Comparison of ENCODE assay signal across 17 cellular contexts in genomic region chr15:98663606-98664005, GRCh38.
"Had no signal": no experiment of that assay in that cellular context is flagged by ENCODE, and none has a peak within 500 bp of the region (broad histone marks: within the 10 kb centered on the region; RNA-seq: fewer than 3 reads in every experiment).

No MANE protein-coding gene starts in this region.

- H3K4me1 ChIP-seq: parathyroid adenoma had no signal

- H3K36me3 ChIP-seq: brain microvascular endothelial cell, tibial artery had no signal

- ATAC-seq: activated CD4-positive, CD25-positive, alpha-beta regulatory T cell treated with anti-CD3 and anti-CD28 coated beads, Interleukin-2, amount 50 U/mL, for 24 hours; activated naive CD8-positive, alpha-beta T cell treated with anti-CD3 and anti-CD28 coated beads, Interleukin-2, amount 50 U/mL, for 24 hours; natural killer cell treated with Interleukin-12 subunit alpha and Interleukin-12 subunit beta and Interleukin-15 and Interleukin-18, amount 100 ng/mL, for 72 hours; stimulated activated naive B cell treated with anti-CD40 and anti-IgM and Interleukin-4, amounts not matched to agents 10 μg/mL and 1 μg/mL and 100 μg/mL, for 72 hours; T-cell had no signal

- H3K4me3 ChIP-seq: coronary artery, tibial artery had no signal

- H3K9me3 Mint-ChIP-seq: activated naive CD4-positive, alpha-beta T cell treated with anti-CD3 and anti-CD28 coated beads, Interleukin-2, amount 10 ng/mL, durations not matched to agents 7 days and 5 days; activated naive CD8-positive, alpha-beta T cell treated with anti-CD3 and anti-CD28 coated beads, Interleukin-2, amount 50 U/mL, for 24 hours; natural killer cell treated with Interleukin-12 subunit alpha and Interleukin-12 subunit beta and Interleukin-15 and Interleukin-18, amount 100 ng/mL, for 72 hours; stimulated activated naive B cell treated with anti-CD40 and anti-IgM and Interleukin-4, amounts not matched to agents 10 μg/mL and 1 μg/mL and 100 μg/mL, for 72 hours; T-cell had no signal

- DNase-seq: activated CD8-positive, alpha-beta memory T cell treated with anti-CD3 and anti-CD28 coated beads for 24 hours; activated CD8-positive, alpha-beta memory T cell treated with anti-CD3 and anti-CD28 coated beads, Interleukin-2, amount 50 U/mL, for 48 hours; activated effector memory CD4-positive, alpha-beta T cell treated with Interleukin-2 at 50 U/mL for 16 hours; activated naive CD4-positive, alpha-beta T cell treated with anti-CD3 and anti-CD28 coated beads, Interleukin-2, amount 10 ng/mL, durations not matched to agents 7 days and 5 days; activated naive CD8-positive, alpha-beta T cell treated with anti-CD3 and anti-CD28 coated beads, Interleukin-2, amount 50 U/mL, for 24 hours; activated T-cell treated with anti-CD3 and anti-CD28 coated beads, Interleukin-2, amount 50 U/mL, for 48 hours; aorta; brain microvascular endothelial cell; kidney; stimulated activated naive B cell treated with anti-CD40 and anti-IgM and Interleukin-4, amounts not matched to agents 10 μg/mL and 1 μg/mL and 100 μg/mL, for 72 hours; T-cell; T-helper 9 cell; tibial artery had no signal

- H3K27ac ChIP-seq: brain microvascular endothelial cell, coronary artery, parathyroid adenoma had no signal

- H3K27me3 ChIP-seq: brain microvascular endothelial cell, tibial artery had no signal

- H3K36me3 Mint-ChIP-seq: activated naive CD4-positive, alpha-beta T cell treated with anti-CD3 and anti-CD28 coated beads, Interleukin-2, amount 10 ng/mL, durations not matched to agents 7 days and 5 days; natural killer cell treated with Interleukin-12 subunit alpha and Interleukin-12 subunit beta and Interleukin-15 and Interleukin-18, amount 100 ng/mL, for 72 hours; T-cell had no signal

- H2AFZ ChIP-seq: parathyroid adenoma had no signal

- H3K4me3 Mint-ChIP-seq: activated naive CD4-positive, alpha-beta T cell treated with anti-CD3 and anti-CD28 coated beads, Interleukin-2, amount 10 ng/mL, durations not matched to agents 7 days and 5 days; activated naive CD8-positive, alpha-beta T cell treated with anti-CD3 and anti-CD28 coated beads, Interleukin-2, amount 50 U/mL, for 24 hours; natural killer cell treated with Interleukin-12 subunit alpha and Interleukin-12 subunit beta and Interleukin-15 and Interleukin-18, amount 100 ng/mL, for 72 hours; stimulated activated naive B cell treated with anti-CD40 and anti-IgM and Interleukin-4, amounts not matched to agents 10 μg/mL and 1 μg/mL and 100 μg/mL, for 72 hours had no signal

- H3K9ac ChIP-seq: parathyroid adenoma had no signal

- H3K27ac Mint-ChIP-seq: activated naive CD4-positive, alpha-beta T cell treated with anti-CD3 and anti-CD28 coated beads, Interleukin-2, amount 10 ng/mL, durations not matched to agents 7 days and 5 days; activated naive CD8-positive, alpha-beta T cell treated with anti-CD3 and anti-CD28 coated beads, Interleukin-2, amount 50 U/mL, for 24 hours; natural killer cell treated with Interleukin-12 subunit alpha and Interleukin-12 subunit beta and Interleukin-15 and Interleukin-18, amount 100 ng/mL, for 72 hours; stimulated activated naive B cell treated with anti-CD40 and anti-IgM and Interleukin-4, amounts not matched to agents 10 μg/mL and 1 μg/mL and 100 μg/mL, for 72 hours; T-cell had no signal

- H3K9me3 ChIP-seq: tibial artery had no signal
